In genomic region chr12:71139153-71139735, GRCh38 we compare ENCODE assay signal across 24 cellular contexts. TPM values are rescaled to one million over a fixed set of nuclear protein-coding genes. Genes with fewer than 3 reads are reported as not detected.
DNase-seq lines count a peak whose midpoint lies in the region; ATAC-seq, FAIRE-seq and TF ChIP-seq lines count a peak whose summit lies in the region.
"Had no signal": no experiment of that assay in that cellular context is flagged by ENCODE, and none has a peak within 500 bp of the region (broad histone marks: within the 10 kb centered on the region; RNA-seq: fewer than 3 reads in every experiment).

No MANE protein-coding gene starts in this region.

- no peaks in the 10 kb centered on the region for H3K9me3 Mint-ChIP-seq in Calu3 (ENCODE audit: low read depth, unreplicated experiment)

- DNase-seq in Calu3 (peak; percentile 83), colonic mucosa (no peak), HepG2 (ENCODE audit: low spot score) (peak; percentile 61), renal cortical epithelial cell (ENCODE audit: low read depth) (peak; percentile 29), NK-92 (lab: John Stamatoyannopoulos, UW; ENCODE audit: unreplicated experiment) (no peak), erythroblast (lab: John Stamatoyannopoulos, UW) (no peak), NCI-H345 treated with DMSO at 0.1 percent for 48 hours (lab: John Stamatoyannopoulos, UW; ENCODE audit: unreplicated experiment) (no peak), T-helper 1 cell (no peak)
- DNase-seq: CD4-positive, alpha-beta memory T cell; DMS53; EL; GOT3; MV-4-11; NCI-H1417 treated with DMSO at 0.1 percent for 48 hours; NCI-H187 treated with DMSO at 0.1 percent for 48 hours; NCI-H226; NCI-H524 treated with DMSO at 0.1 percent for 48 hours had no signal

- in situ Hi-C loops in HepG2 (cut with HindIII; ENCODE audit: extremely low pct_ligation_motif_present, low pct_unique_long_range_greater_than_20kb): loop anchor here (10.0 to 25.0 kb wide), 2 partner anchors 246 to 598 kb away; no protein-coding TSS in a partner anchor

- peaks cover 75% of the 10 kb centered on the region for H3K4me1 Mint-ChIP-seq in Calu3 (ENCODE audit: low read depth, unreplicated experiment)
- H3K4me1 Mint-ChIP-seq: CD4-positive, alpha-beta memory T cell had no signal

- H2AFZ ChIP-seq in HepG2 (ENCODE audit: low read length): peak overlapping the region; percentile 43

- no peaks in the 10 kb centered on the region for H3K36me3 ChIP-seq in colonic mucosa
- no peaks in the 10 kb centered on the region for H3K36me3 ChIP-seq in HepG2 (replicated peaks in 1 of 2; ENCODE audit: control insufficient read depth in 1 of 2, insufficient read depth in 2 of 2, low read length in 2 of 2)
- H3K36me3 ChIP-seq: BLaER1, SJSA1 had no signal

- H3K36me3 Mint-ChIP-seq in Calu3 (ENCODE audit: insufficient read depth, unreplicated experiment): peaks cover 57% of the 10 kb centered on the region
- H3K36me3 Mint-ChIP-seq: CD4-positive, alpha-beta memory T cell had no signal

- peak; percentile 84 for ATAC-seq in HepG2
- ATAC-seq: GM12878, HCT116, K562, Panc1 had no signal

- TF ChIP-seq EP300 in HepG2 (IDR thresholded peaks at IDR 0.05; ENCODE audit: low read depth in 2 of 2, low read length in 2 of 2) (no peak), HepG2 (CRISPR knock-in tag; IDR thresholded peaks at IDR 0.05; ENCODE audit: borderline replicate concordance) (no peak)

- H3K27me3 ChIP-seq in colonic mucosa (no peaks in the 10 kb centered on the region), HepG2 (ENCODE audit: control insufficient read depth in 1 of 2, insufficient read depth in 2 of 2, low read length in 2 of 2) (no peaks in the 10 kb centered on the region)
- H3K27me3 ChIP-seq: BLaER1, SJSA1 had no signal

- H3K4me3 Mint-ChIP-seq in Calu3 (ENCODE audit: low read depth, unreplicated experiment): peak overlapping the region; percentile 60
- H3K4me3 Mint-ChIP-seq: CD4-positive, alpha-beta memory T cell had no signal

- no peaks in the 10 kb centered on the region for H3K79me2 ChIP-seq in HepG2 (ENCODE audit: insufficient read depth, low read length)

- CTCF ChIA-PET in Calu3 (lab: Charles Lee): interaction anchor here (0.6 to 1.9 kb wide), 10 partner anchors 11 to 411 kb away, joined by 3 to 6 read pairs (median 3); no protein-coding TSS in a partner anchor
- CTCF ChIA-PET in HepG2 (lab: Yijun Ruan, JAX; ENCODE audit: low intra/inter-chr PET ratio, low total read pairs): no interaction called here

- H3K9ac ChIP-seq in colonic mucosa (ENCODE audit: low read depth in 2 of 2, low read length in 2 of 2) (peak overlapping the region; percentile 10 to 28), HepG2 (ENCODE audit: insufficient read depth, low read depth, low read length) (no peak overlapping the region)
- H3K9ac ChIP-seq: BLaER1 had no signal

- TF ChIP-seq POLR2A in HepG2 (IDR thresholded peaks at IDR 0.05; ENCODE audit: insufficient read depth in 1 of 2, low read depth in 2 of 2, low read length in 2 of 2): no peak
- TF ChIP-seq POLR2A in erythroblast (IDR thresholded peaks at IDR 0.05; ENCODE audit: low read length): no peak

- no peak for TF ChIP-seq CTCF in Calu3 (IDR thresholded peaks at IDR 0.05; ENCODE audit: unreplicated experiment)
- TF ChIP-seq CTCF in colonic mucosa (IDR thresholded peaks at IDR 0.05): no peak
- no peak for TF ChIP-seq CTCF in HepG2 (CRISPR knock-in tag; IDR thresholded peaks at IDR 0.05)

- H3K4me3 ChIP-seq in colonic mucosa: no peak overlapping the region
- H3K4me3 ChIP-seq in HepG2 (replicated peaks in 1 of 3; ENCODE audit: insufficient read depth in 1 of 3, low read depth in 2 of 3, low read length in 3 of 3): no peak overlapping the region
- H3K4me3 ChIP-seq: BLaER1, GM12878, K562, SJSA1 had no signal

- H3K4me1 ChIP-seq in colonic mucosa: no peaks in the 10 kb centered on the region
- peaks cover 58% of the 10 kb centered on the region for H3K4me1 ChIP-seq in HepG2 (ENCODE audit: insufficient read depth, low read length)
- H3K4me1 ChIP-seq: BLaER1, SJSA1 had no signal

- BruUV-seq in Calu3 (replicated peaks; lab: Mats Ljungman, UMichigan): no TSS peak
- no TSS peak for BruUV-seq in HepG2 (replicated peaks; lab: Mats Ljungman, UMichigan)

- no peaks in the 10 kb centered on the region for H4K20me1 ChIP-seq in HepG2 (ENCODE audit: insufficient read depth, low read length)
- H4K20me1 ChIP-seq: BLaER1 had no signal

- 68% methylated on average over 6 of the region's 6 CpGs for WGBS in HepG2 (ENCODE audit: low lambda C conversion rate)

- TF ChIP-seq RAD21 in HepG2 (CRISPR knock-in tag; IDR thresholded peaks at IDR 0.05): no peak

- peak overlapping the region; percentile 95 for H3K27ac Mint-ChIP-seq in Calu3 (ENCODE audit: unreplicated experiment)
- H3K27ac Mint-ChIP-seq: CD4-positive, alpha-beta memory T cell had no signal

- intact Hi-C loops in Calu3 (cut with micrococcal nuclease; ENCODE audit: unreplicated experiment): loop anchor here (1.0 to 10.0 kb wide), 5 partner anchors 20 to 232 kb away; no protein-coding TSS in a partner anchor
- intact Hi-C loops in colonic mucosa (cut with DNase I): no loop called here
- intact Hi-C loops in HepG2 (cut with micrococcal nuclease; ENCODE audit: unreplicated experiment): loop anchor here (2.0 kb wide), 1 partner anchor 20 kb away; no protein-coding TSS in a partner anchor

- H3K27ac ChIP-seq in colonic mucosa (no peak overlapping the region), HepG2 (ENCODE audit: extremely low read length, insufficient read depth, low read length) (peak overlapping the region; percentile 38)
- H3K27ac ChIP-seq: BLaER1, SJSA1 had no signal

- no peak for FAIRE-seq in HepG2 (lab: Jason Lieb, UNC)
- FAIRE-seq: A204.1, GM12878, K562 had no signal

- no peaks in the 10 kb centered on the region for H3K27me3 Mint-ChIP-seq in Calu3 (ENCODE audit: unreplicated experiment)
- H3K27me3 Mint-ChIP-seq: CD4-positive, alpha-beta memory T cell had no signal

- peak overlapping the region; percentile 31 for H3K4me2 ChIP-seq in HepG2 (ENCODE audit: low read depth, low read length)
- H3K4me2 ChIP-seq: BLaER1 had no signal

- H3K9me3 ChIP-seq in colonic mucosa (no peaks in the 10 kb centered on the region), HepG2 (ENCODE audit: low read length) (no peaks in the 10 kb centered on the region)
- H3K9me3 ChIP-seq: BLaER1, SJSA1 had no signal

- POLR2A ChIA-PET in HepG2 (lab: Yijun Ruan, JAX): no interaction called here

TF ChIP-seq in HepG2, 621 proteins besides CTCF, POLR2A, EP300 and RAD21 (continues in another document):
- TF ChIP-seq DMAP1 (CRISPR knock-in tag; IDR thresholded peaks at IDR 0.05) (no peak), KDM5B (CRISPR knock-in tag; IDR thresholded peaks at IDR 0.05; ENCODE audit: borderline replicate concordance) (no peak), ZNF567 (CRISPR knock-in tag; IDR thresholded peaks at IDR 0.05; ENCODE audit: borderline replicate concordance) (no peak), TBP (CRISPR knock-in tag; IDR thresholded peaks at IDR 0.05) (no peak), NFE2L2 (IDR thresholded peaks at IDR 0.05; ENCODE audit: low read length) (no peak), ZBTB8A (CRISPR knock-in tag; IDR thresholded peaks at IDR 0.05; ENCODE audit: borderline replicate concordance, low read depth) (no peak), ZNF691 (CRISPR knock-in tag; IDR thresholded peaks at IDR 0.05; ENCODE audit: borderline replicate concordance, low read depth) (no peak)
- TF ChIP-seq, protein P1, sequence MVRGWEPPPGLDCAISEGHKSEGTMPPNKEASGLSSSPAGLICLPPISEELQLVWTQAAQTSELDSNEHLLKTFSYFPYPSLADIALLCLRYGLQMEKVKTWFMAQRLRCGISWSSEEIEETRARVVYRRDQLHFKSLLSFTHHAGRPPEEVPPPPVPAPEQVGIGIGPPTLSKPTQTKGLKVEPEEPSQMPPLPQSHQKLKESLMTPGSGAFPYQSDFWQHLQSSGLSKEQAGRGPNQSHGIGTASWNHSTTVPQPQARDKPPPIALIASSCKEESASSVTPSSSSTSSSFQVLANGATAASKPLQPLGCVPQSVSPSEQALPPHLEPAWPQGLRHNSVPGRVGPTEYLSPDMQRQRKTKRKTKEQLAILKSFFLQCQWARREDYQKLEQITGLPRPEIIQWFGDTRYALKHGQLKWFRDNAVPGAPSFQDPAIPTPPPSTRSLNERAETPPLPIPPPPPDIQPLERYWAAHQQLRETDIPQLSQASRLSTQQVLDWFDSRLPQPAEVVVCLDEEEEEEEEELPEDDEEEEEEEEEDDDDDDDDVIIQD (CRISPR knock-in tag; IDR thresholded peaks at IDR 0.05; ENCODE audit: low read depth): peak; percentile 89

RNA-seq across cellular contexts. Expression of gene TSPAN8, which starts 18.6 kb away (rescaled TPM):
- total RNA-seq in Calu3 (2022) (289 and 384 TPM in 2 replicates), colonic mucosa (1,000 to 10,000 TPM; 1,318 to 1,657 TPM), HepG2 (2016; rRNA removed; fragmentation: Illumina TruSeq; extraction: Trizol) (3.2 and 3.9 TPM in 2 replicates), renal cortical epithelial cell (1.7 and 2.2 TPM in 2 replicates)
- total RNA-seq in HepG2 (2016; cell fraction: cytosol; rRNA removed; fragmentation: Illumina TruSeq; extraction: Trizol; ENCODE audit: low read depth): 1.5 and 1.9 TPM in 2 replicates
- total RNA-seq in HepG2 (2016; cell fraction: insoluble cytoplasmic fraction; rRNA removed; fragmentation: Illumina TruSeq; extraction: Trizol): 3.2 and 3.7 TPM in 2 replicates
- 2.6 and 4.1 TPM in 2 replicates for total RNA-seq in HepG2 (2016; cell fraction: membrane; rRNA removed; fragmentation: Illumina TruSeq; extraction: Trizol)
- 2.5 and 2.8 TPM in 2 replicates for total RNA-seq in HepG2 (2016; cell fraction: nucleus; rRNA removed; fragmentation: Illumina TruSeq; extraction: Trizol)
- polyA plus RNA-seq in HepG2 (2011; rRNA removed): 2.0 and 3.4 TPM in 2 replicates
- 1.8 and 2.0 TPM in 2 replicates for polyA plus RNA-seq in HepG2 (2011; cell fraction: cytosol; rRNA removed)
- polyA plus RNA-seq in HepG2 (2011; cell fraction: nucleus; rRNA removed): 0.50 and 0.56 TPM in 2 replicates
- polyA plus RNA-seq in HepG2 (2012): 4.2 and 4.4 TPM in 2 replicates
- 2.0 and 2.6 TPM in 2 replicates for polyA plus RNA-seq in HepG2 (2016; cell fraction: cytosol; fragmentation: Illumina TruSeq; extraction: Trizol; ENCODE audit: low read depth)
- 3.7 and 4.0 TPM in 2 replicates for polyA plus RNA-seq in HepG2 (2016; cell fraction: insoluble cytoplasmic fraction; fragmentation: Illumina TruSeq; extraction: Trizol; ENCODE audit: low read depth)
- polyA plus RNA-seq in HepG2 (2016; cell fraction: membrane; fragmentation: Illumina TruSeq; extraction: Trizol; ENCODE audit: low read depth): 1.8 and 2.3 TPM in 2 replicates
- polyA plus RNA-seq in HepG2 (2016; cell fraction: nucleus; fragmentation: Illumina TruSeq; extraction: Trizol; ENCODE audit: insufficient read depth, low read depth): 2.8 and 5.2 TPM in 2 replicates
- polyA minus RNA-seq in HepG2 (2011; rRNA and poly(A)+ RNA removed; ENCODE audit: low replicate concordance): 0.50 and 36.3 TPM in 2 replicates
- polyA minus RNA-seq in HepG2 (2011; cell fraction: cytosol; rRNA and poly(A)+ RNA removed): 1.4 TPM in 1 of 2 replicates, not detected in the other
- polyA minus RNA-seq in HepG2 (2011; cell fraction: nucleus; rRNA and poly(A)+ RNA removed): 0.99 and 2.1 TPM in 2 replicates
- total RNA-seq: CD4-positive, alpha-beta memory T cell; SJSA1 had no signal
- polyA plus RNA-seq: CD4-positive, alpha-beta memory T cell had no signal

Comparison
In these comparisons a context has a peak if more than half of its experiments do, and no peak if none do; other contexts are left out.
1. DNase-seq: peak in Calu3 (single experiment), HepG2 (single experiment) and renal cortical epithelial cell (single experiment); none in colonic mucosa (single experiment), NK-92 (single experiment), erythroblast (0 of 2), NCI-H345 treated with DMSO at 0.1 percent for 48 hours (single experiment) and T-helper 1 cell (0 of 5).
2. RNA of gene TSPAN8, which starts 18.6 kb away (total RNA-seq): 1,318 to 1,657 TPM in colonic mucosa and 289 to 384 TPM in Calu3; 1.5 to 4.1 TPM in HepG2 and 1.7 to 2.2 TPM in renal cortical epithelial cell; every median in the first group is over 10 times any median in the second.